ENCODE assay signal across 8 cellular contexts in genomic region chr3:157087398-157088132, GRCh38.
DNase-seq lines count a peak whose midpoint lies in the region; ATAC-seq and TF ChIP-seq lines count a peak whose summit lies in the region.

No MANE protein-coding gene starts in this region.

- 0 out of 2 replicates have a peak, but pooled peaks cover 6% of the 10 kb centered on the region for H3F3A ChIP-seq in Loucy (ENCODE audit: low read depth)

- no peaks in the 10 kb centered on the region for H4K20me1 ChIP-seq in Loucy (ENCODE audit: insufficient read depth, low read length, poor library complexity, severe bottlenecking)

- peak overlapping the region; percentile 95 for H3K27ac Mint-ChIP-seq in chondrocyte (ENCODE audit: unreplicated experiment)
- peak overlapping the region in 2 of 6 donors; percentile 81 to 93 for H3K27ac Mint-ChIP-seq in naive B cell

- no peak overlapping the region for H2AFZ ChIP-seq in Loucy (ENCODE audit: low read length)

- H3K27me3 Mint-ChIP-seq in chondrocyte (ENCODE audit: low read depth) (no peaks in the 10 kb centered on the region), naive B cell (peaks cover under 1 to 9% (median 5%) of the 10 kb centered on the region in 3 donors)

- H3K4me1 Mint-ChIP-seq in chondrocyte (ENCODE audit: low read depth) (peaks cover 74% of the 10 kb centered on the region), naive B cell (peaks cover 20 to 22% (median 22%) of the 10 kb centered on the region in 3 donors)

- no peaks in the 10 kb centered on the region for H3K27me3 ChIP-seq in Loucy (ENCODE audit: insufficient read depth, low read length, poor library complexity, severe bottlenecking)

- no peaks in the 10 kb centered on the region for H3K9me3 Mint-ChIP-seq in chondrocyte (ENCODE audit: low read depth)
- H3K9me3 Mint-ChIP-seq in naive B cell: no peaks in the 10 kb centered on the region

- no peaks in the 10 kb centered on the region for H3K9me2 ChIP-seq in Loucy (replicated peaks; ENCODE audit: low read depth, low read length)

- H3K4me3 ChIP-seq in AG10803 (ENCODE audit: low read length): peak overlapping the region; percentile 68
- H3K4me3 ChIP-seq in Loucy (ENCODE audit: low read length, poor library complexity, severe bottlenecking): peak overlapping the region; percentile 75

- no peak for TF ChIP-seq CTCF in AG10803 (conservative IDR thresholded peaks at IDR 0.05; ENCODE audit: low read length)
- no peak for TF ChIP-seq CTCF in Loucy (conservative IDR thresholded peaks at IDR 0.05; ENCODE audit: low read length)
- no peak for TF ChIP-seq CTCF in chondrocyte (IDR thresholded peaks at IDR 0.05)

- H3K4me3 Mint-ChIP-seq in chondrocyte (ENCODE audit: unreplicated experiment) (peak overlapping the region; percentile 74), naive B cell (peak overlapping the region; percentile 83 to 94 (median 91))

- H3K4me1 ChIP-seq in Loucy (ENCODE audit: insufficient read depth, low read length, poor library complexity, severe bottlenecking): peaks cover 21% of the 10 kb centered on the region

- DNase-seq in AG10803 (ENCODE audit: low read depth) (no peak), chondrocyte (ENCODE audit: low spot score) (no peak), naive B cell (no peak), NCI-H2171 treated with DMSO at 0.1 percent for 48 hours (lab: John Stamatoyannopoulos, UW) (no peak), nucleus accumbens (lab: John Stamatoyannopoulos, UW) (no peak)

- ATAC-seq in naive B cell (ENCODE audit: low read depth in 2 of 2) (no peak), HG03457 (IDR thresholded peaks at IDR 0.05; ENCODE audit: unreplicated experiment) (no peak), HG02678 (IDR thresholded peaks at IDR 0.05; ENCODE audit: unreplicated experiment) (no peak)

- H3K36me3 ChIP-seq in Loucy (ENCODE audit: insufficient read depth, low read length): no peaks in the 10 kb centered on the region

- H3K4me2 ChIP-seq in Loucy (ENCODE audit: low read depth, low read length, poor library complexity, severe bottlenecking): peak overlapping the region; percentile 93

- no peaks in the 10 kb centered on the region for H3K9me3 ChIP-seq in Loucy (ENCODE audit: insufficient read depth, low read depth, low read length)

- no peaks in the 10 kb centered on the region for H3K36me3 Mint-ChIP-seq in chondrocyte (ENCODE audit: low read depth)
- H3K36me3 Mint-ChIP-seq in naive B cell: no peaks in the 10 kb centered on the region

- H3K9ac ChIP-seq in Loucy (ENCODE audit: low read depth, low read length, poor library complexity, severe bottlenecking): peak overlapping the region; percentile 75

- H3K79me2 ChIP-seq in Loucy (ENCODE audit: insufficient read depth, low read length): no peaks in the 10 kb centered on the region
